1 cellular context compared by ENCODE assay signal in genomic region chr1:8294170-8294697, GRCh38.
TF ChIP-seq lines count a peak whose summit lies in the region.

No MANE protein-coding gene starts in this region.

TF ChIP-seq in H1, 55 proteins besides CTCF, POLR2A, EP300 and RAD21:
- TF ChIP-seq TBP (IDR thresholded peaks at IDR 0.05; ENCODE audit: low read depth, low read length) (no peak), PHF8 (conservative IDR thresholded peaks at IDR 0.05; ENCODE audit: low read depth, low read length) (no peak), SIRT6 (IDR thresholded peaks at IDR 0.05; ENCODE audit: low read length) (no peak), CHD7 (IDR thresholded peaks at IDR 0.05; ENCODE audit: insufficient replicate concordance, low read length) (no peak), BACH1 (IDR thresholded peaks at IDR 0.05; ENCODE audit: low read length) (no peak)
